In the genomic region with DNA sequence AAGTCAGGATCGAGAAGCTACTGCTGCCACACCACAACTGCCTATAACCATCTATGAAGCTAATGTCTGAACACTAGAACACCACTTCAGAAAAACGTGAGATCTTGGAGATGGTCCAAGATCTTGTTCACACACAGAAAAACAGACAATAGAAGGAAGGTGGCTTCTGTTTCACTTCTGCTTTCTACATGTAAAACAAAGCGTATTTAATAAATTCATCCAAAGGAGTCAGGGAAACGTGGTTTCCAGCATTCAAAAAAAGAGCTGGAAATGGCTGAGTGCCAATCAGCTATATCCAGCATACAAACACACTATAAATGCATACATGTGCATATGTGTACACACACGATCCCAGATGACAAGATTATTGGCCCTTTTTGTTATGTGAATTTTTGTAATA, we compare ENCODE assay signal across 9 cellular contexts.
A peak's percentile ranks its signal among the peaks of the same experiment; 100 is the strongest.
DNase-seq lines count a peak whose midpoint lies in the region; ATAC-seq and TF ChIP-seq lines count a peak whose summit lies in the region.
"Had no signal": no experiment of that assay in that cellular context is flagged by ENCODE, and none has a peak within 500 bp of the region (broad histone marks: within the 10 kb centered on the region; RNA-seq: fewer than 3 reads in every experiment).

No MANE protein-coding gene starts in this region.

- in situ Hi-C loops in GM13976 (cut with MboI; ENCODE audit: low sequenced_read_pairs, unreplicated experiment) = loop anchor here (5.0 to 25.0 kb wide), 3 partner anchors 69 to 544 kb away; a partner anchor contains a TSS

- no peaks in the 10 kb centered on the region for H3K9me3 ChIP-seq in stomach

- ATAC-seq in HG03520 (IDR thresholded peaks at IDR 0.05; ENCODE audit: unreplicated experiment) (peak; percentile 78), SK-N-SH treated with all-trans-retinoic acid at 6 μM for 48 hours (no peak)

- DNase-seq in GM13976 (ENCODE audit: low spot score) (peak; percentile 37), GM20000 (ENCODE audit: low spot score) (peak; percentile 42), stomach (no peak), GF-D8 (lab: John Stamatoyannopoulos, UW) (no peak)
- DNase-seq in central memory CD4-positive, alpha-beta T cell = no peak
- DNase-seq: H7 had no signal

- H3K4me3 Mint-ChIP-seq in dendritic cell treated with granulocyte-macrophage colony-stimulating factor and Interleukin-4, amounts not matched to agents 40 ng/mL and 50 ng/mL, for 4 days = peak overlapping the region; percentile 4

- peak overlapping the region; percentile 17 for H3K27ac Mint-ChIP-seq in dendritic cell treated with granulocyte-macrophage colony-stimulating factor and Interleukin-4, amounts not matched to agents 40 ng/mL and 50 ng/mL, for 4 days

- H3K9me3 Mint-ChIP-seq in dendritic cell treated with granulocyte-macrophage colony-stimulating factor and Interleukin-4, amounts not matched to agents 40 ng/mL and 50 ng/mL, for 4 days = no peaks in the 10 kb centered on the region

- H3K4me3 ChIP-seq in stomach = no peak overlapping the region

- intact Hi-C loops in dendritic cell treated with granulocyte-macrophage colony-stimulating factor and Interleukin-4, amounts not matched to agents 40 ng/mL and 50 ng/mL, for 4 days (cut with micrococcal nuclease) = loop anchor here (2.0 kb wide), 1 partner anchor 134 kb away; no protein-coding TSS in a partner anchor
- intact Hi-C loops in stomach (cut with DNase I; ENCODE audit: low total_unique reads) = loop anchor here (10.0 kb wide), 1 partner anchor 556 kb away; no protein-coding TSS in a partner anchor

- WGBS in stomach, 5 donors = 29 to 37% (median 31%) methylated on average over 5 of the region's 5 CpGs

- no peak overlapping the region for H3K27ac ChIP-seq in stomach

- H3K4me1 Mint-ChIP-seq in dendritic cell treated with granulocyte-macrophage colony-stimulating factor and Interleukin-4, amounts not matched to agents 40 ng/mL and 50 ng/mL, for 4 days (ENCODE audit: low read depth) = peaks cover 40% of the 10 kb centered on the region

- H3K36me3 ChIP-seq in stomach = no peaks in the 10 kb centered on the region

- H3K27me3 Mint-ChIP-seq in dendritic cell treated with granulocyte-macrophage colony-stimulating factor and Interleukin-4, amounts not matched to agents 40 ng/mL and 50 ng/mL, for 4 days = peaks cover 7% of the 10 kb centered on the region

- no peaks in the 10 kb centered on the region for H3K36me3 Mint-ChIP-seq in dendritic cell treated with granulocyte-macrophage colony-stimulating factor and Interleukin-4, amounts not matched to agents 40 ng/mL and 50 ng/mL, for 4 days (ENCODE audit: low read depth)

- H3K27me3 ChIP-seq in stomach = no peaks in the 10 kb centered on the region

- no peak for TF ChIP-seq CTCF in GM13976 (IDR thresholded peaks at IDR 0.05; ENCODE audit: borderline replicate concordance, control extremely low read depth, extremely low read depth, insufficient read depth, missing control alignments)
- no peak for TF ChIP-seq CTCF in GM20000 (IDR thresholded peaks at IDR 0.05; ENCODE audit: extremely low read depth, missing control alignments)
- TF ChIP-seq CTCF in stomach (IDR thresholded peaks at IDR 0.05) = no peak

- no peak for TF ChIP-seq POLR2A in stomach (IDR thresholded peaks at IDR 0.05)

- peaks cover 0 to 18% (median 9%) of the 10 kb centered on the region in 4 donors for H3K4me1 ChIP-seq in stomach

- TF ChIP-seq EP300 in stomach (IDR thresholded peaks at IDR 0.05) = no peak

TF ChIP-seq in SK-N-SH treated with all-trans-retinoic acid at 6 μM for 48 hours, 23 proteins besides CTCF, POLR2A, EP300 and RAD21:
- TF ChIP-seq ZNF70 (CRISPR knock-in tag; IDR thresholded peaks at IDR 0.05) = no peak
- TF ChIP-seq, protein P1, sequence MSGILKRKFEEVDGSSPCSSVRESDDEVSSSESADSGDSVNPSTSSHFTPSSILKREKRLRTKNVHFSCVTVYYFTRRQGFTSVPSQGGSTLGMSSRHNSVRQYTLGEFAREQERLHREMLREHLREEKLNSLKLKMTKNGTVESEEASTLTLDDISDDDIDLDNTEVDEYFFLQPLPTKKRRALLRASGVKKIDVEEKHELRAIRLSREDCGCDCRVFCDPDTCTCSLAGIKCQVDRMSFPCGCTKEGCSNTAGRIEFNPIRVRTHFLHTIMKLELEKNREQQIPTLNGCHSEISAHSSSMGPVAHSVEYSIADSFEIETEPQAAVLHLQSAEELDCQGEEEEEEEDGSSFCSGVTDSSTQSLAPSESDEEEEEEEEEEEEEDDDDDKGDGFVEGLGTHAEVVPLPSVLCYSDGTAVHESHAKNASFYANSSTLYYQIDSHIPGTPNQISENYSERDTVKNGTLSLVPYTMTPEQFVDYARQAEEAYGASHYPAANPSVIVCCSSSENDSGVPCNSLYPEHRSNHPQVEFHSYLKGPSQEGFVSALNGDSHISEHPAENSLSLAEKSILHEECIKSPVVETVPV (CRISPR knock-in tag; IDR thresholded peaks at IDR 0.05) = no peak
- no peak for TF ChIP-seq SNAI2 (CRISPR knock-in tag; IDR thresholded peaks at IDR 0.05)
- TF ChIP-seq ZFP3 (CRISPR knock-in tag; IDR thresholded peaks at IDR 0.05) = no peak
- TF ChIP-seq, protein P2, sequence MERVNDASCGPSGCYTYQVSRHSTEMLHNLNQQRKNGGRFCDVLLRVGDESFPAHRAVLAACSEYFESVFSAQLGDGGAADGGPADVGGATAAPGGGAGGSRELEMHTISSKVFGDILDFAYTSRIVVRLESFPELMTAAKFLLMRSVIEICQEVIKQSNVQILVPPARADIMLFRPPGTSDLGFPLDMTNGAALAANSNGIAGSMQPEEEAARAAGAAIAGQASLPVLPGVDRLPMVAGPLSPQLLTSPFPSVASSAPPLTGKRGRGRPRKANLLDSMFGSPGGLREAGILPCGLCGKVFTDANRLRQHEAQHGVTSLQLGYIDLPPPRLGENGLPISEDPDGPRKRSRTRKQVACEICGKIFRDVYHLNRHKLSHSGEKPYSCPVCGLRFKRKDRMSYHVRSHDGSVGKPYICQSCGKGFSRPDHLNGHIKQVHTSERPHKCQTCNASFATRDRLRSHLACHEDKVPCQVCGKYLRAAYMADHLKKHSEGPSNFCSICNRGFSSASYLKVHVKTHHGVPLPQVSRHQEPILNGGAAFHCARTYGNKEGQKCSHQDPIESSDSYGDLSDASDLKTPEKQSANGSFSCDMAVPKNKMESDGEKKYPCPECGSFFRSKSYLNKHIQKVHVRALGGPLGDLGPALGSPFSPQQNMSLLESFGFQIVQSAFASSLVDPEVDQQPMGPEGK (CRISPR knock-in tag; IDR thresholded peaks at IDR 0.05; ENCODE audit: borderline replicate concordance) = no peak
- TF ChIP-seq ZNF8 (CRISPR knock-in tag; IDR thresholded peaks at IDR 0.05) = no peak
- TF ChIP-seq ISL1 (CRISPR knock-in tag; IDR thresholded peaks at IDR 0.05) = no peak
- no peak for TF ChIP-seq ARNTL (CRISPR knock-in tag; IDR thresholded peaks at IDR 0.05; ENCODE audit: borderline replicate concordance, low read depth)

Comparison
In these comparisons a context has a peak if more than half of its experiments do, and no peak if none do; other contexts are left out.
1. DNase-seq: peak in GM13976 (single experiment) and GM20000 (single experiment); none in stomach (single experiment), central memory CD4-positive, alpha-beta T cell (single experiment) and GF-D8 (single experiment).